In the genomic region with DNA sequence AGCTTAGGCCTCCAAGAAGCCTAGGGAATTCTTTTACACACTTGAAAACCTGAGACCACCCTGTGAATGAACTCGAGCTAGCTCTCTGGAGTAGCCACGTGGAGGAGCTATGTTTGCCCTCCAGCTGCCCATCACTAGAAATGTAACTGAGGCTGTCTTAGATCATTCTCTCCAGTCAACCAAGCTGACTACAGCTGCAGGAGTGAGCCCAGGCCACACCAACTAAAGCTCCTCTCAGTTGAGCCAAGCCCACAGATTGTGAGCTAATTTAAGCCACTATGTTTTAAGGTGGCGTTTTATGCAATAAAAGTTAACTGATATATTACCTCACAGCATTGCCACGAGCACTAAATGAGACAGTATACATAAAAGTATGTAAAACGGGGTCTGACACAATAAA, we compare ENCODE assay signal across 1 cellular context.
TF ChIP-seq lines count a peak whose summit lies in the region.

No MANE protein-coding gene starts in this region.

TF ChIP-seq in GM23338, 12 proteins besides CTCF, POLR2A, EP300 and RAD21 (continued from another document):
- TF ChIP-seq, protein P1, sequence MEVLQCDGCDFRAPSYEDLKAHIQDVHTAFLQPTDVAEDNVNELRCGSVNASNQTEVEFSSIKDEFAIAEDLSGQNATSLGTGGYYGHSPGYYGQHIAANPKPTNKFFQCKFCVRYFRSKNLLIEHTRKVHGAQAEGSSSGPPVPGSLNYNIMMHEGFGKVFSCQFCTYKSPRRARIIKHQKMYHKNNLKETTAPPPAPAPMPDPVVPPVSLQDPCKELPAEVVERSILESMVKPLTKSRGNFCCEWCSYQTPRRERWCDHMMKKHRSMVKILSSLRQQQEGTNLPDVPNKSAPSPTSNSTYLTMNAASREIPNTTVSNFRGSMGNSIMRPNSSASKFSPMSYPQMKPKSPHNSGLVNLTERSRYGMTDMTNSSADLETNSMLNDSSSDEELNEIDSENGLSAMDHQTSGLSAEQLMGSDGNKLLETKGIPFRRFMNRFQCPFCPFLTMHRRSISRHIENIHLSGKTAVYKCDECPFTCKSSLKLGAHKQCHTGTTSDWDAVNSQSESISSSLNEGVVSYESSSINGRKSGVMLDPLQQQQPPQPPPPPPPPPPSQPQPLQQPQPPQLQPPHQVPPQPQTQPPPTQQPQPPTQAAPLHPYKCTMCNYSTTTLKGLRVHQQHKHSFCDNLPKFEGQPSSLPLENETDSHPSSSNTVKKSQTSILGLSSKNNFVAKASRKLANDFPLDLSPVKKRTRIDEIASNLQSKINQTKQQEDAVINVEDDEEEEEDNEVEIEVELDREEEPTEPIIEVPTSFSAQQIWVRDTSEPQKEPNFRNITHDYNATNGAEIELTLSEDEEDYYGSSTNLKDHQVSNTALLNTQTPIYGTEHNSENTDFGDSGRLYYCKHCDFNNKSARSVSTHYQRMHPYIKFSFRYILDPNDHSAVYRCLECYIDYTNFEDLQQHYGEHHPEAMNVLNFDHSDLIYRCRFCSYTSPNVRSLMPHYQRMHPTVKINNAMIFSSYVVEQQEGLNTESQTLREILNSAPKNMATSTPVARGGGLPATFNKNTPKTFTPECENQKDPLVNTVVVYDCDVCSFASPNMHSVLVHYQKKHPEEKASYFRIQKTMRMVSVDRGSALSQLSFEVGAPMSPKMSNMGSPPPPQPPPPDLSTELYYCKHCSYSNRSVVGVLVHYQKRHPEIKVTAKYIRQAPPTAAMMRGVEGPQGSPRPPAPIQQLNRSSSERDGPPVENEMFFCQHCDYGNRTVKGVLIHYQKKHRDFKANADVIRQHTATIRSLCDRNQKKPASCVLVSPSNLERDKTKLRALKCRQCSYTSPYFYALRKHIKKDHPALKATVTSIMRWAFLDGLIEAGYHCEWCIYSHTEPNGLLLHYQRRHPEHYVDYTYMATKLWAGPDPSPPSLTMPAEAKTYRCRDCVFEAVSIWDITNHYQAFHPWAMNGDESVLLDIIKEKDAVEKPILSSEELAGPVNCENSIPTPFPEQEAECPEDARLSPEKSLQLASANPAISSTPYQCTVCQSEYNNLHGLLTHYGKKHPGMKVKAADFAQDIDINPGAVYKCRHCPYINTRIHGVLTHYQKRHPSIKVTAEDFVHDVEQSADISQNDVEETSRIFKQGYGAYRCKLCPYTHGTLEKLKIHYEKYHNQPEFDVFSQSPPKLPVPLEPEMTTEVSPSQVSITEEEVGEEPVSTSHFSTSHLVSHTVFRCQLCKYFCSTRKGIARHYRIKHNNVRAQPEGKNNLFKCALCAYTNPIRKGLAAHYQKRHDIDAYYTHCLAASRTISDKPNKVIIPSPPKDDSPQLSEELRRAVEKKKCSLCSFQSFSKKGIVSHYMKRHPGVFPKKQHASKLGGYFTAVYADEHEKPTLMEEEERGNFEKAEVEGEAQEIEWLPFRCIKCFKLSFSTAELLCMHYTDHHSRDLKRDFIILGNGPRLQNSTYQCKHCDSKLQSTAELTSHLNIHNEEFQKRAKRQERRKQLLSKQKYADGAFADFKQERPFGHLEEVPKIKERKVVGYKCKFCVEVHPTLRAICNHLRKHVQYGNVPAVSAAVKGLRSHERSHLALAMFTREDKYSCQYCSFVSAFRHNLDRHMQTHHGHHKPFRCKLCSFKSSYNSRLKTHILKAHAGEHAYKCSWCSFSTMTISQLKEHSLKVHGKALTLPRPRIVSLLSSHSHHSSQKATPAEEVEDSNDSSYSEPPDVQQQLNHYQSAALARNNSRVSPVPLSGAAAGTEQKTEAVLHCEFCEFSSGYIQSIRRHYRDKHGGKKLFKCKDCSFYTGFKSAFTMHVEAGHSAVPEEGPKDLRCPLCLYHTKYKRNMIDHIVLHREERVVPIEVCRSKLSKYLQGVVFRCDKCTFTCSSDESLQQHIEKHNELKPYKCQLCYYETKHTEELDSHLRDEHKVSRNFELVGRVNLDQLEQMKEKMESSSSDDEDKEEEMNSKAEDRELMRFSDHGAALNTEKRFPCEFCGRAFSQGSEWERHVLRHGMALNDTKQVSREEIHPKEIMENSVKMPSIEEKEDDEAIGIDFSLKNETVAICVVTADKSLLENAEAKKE (CRISPR knock-in tag; IDR thresholded peaks at IDR 0.05), result no peak
- TF ChIP-seq, protein P2, sequence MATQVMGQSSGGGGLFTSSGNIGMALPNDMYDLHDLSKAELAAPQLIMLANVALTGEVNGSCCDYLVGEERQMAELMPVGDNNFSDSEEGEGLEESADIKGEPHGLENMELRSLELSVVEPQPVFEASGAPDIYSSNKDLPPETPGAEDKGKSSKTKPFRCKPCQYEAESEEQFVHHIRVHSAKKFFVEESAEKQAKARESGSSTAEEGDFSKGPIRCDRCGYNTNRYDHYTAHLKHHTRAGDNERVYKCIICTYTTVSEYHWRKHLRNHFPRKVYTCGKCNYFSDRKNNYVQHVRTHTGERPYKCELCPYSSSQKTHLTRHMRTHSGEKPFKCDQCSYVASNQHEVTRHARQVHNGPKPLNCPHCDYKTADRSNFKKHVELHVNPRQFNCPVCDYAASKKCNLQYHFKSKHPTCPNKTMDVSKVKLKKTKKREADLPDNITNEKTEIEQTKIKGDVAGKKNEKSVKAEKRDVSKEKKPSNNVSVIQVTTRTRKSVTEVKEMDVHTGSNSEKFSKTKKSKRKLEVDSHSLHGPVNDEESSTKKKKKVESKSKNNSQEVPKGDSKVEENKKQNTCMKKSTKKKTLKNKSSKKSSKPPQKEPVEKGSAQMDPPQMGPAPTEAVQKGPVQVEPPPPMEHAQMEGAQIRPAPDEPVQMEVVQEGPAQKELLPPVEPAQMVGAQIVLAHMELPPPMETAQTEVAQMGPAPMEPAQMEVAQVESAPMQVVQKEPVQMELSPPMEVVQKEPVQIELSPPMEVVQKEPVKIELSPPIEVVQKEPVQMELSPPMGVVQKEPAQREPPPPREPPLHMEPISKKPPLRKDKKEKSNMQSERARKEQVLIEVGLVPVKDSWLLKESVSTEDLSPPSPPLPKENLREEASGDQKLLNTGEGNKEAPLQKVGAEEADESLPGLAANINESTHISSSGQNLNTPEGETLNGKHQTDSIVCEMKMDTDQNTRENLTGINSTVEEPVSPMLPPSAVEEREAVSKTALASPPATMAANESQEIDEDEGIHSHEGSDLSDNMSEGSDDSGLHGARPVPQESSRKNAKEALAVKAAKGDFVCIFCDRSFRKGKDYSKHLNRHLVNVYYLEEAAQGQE (IDR thresholded peaks at IDR 0.05; ENCODE audit: unreplicated experiment), result no peak
- TF ChIP-seq STAT1 (IDR thresholded peaks at IDR 0.05; ENCODE audit: unreplicated experiment), result no peak
- no peak for TF ChIP-seq EZH2 (IDR thresholded peaks at IDR 0.05; ENCODE audit: low read depth, unreplicated experiment)
- no peak for TF ChIP-seq ZNF331 (CRISPR knock-in tag; IDR thresholded peaks at IDR 0.05; ENCODE audit: low read depth)
- TF ChIP-seq POLR2AphosphoS5 (IDR thresholded peaks at IDR 0.05; ENCODE audit: low read depth), result no peak
- TF ChIP-seq NANOG (IDR thresholded peaks at IDR 0.05; ENCODE audit: borderline replicate concordance), result no peak
